Comparison of ENCODE assay signal across 21 cellular contexts in the genomic region with DNA sequence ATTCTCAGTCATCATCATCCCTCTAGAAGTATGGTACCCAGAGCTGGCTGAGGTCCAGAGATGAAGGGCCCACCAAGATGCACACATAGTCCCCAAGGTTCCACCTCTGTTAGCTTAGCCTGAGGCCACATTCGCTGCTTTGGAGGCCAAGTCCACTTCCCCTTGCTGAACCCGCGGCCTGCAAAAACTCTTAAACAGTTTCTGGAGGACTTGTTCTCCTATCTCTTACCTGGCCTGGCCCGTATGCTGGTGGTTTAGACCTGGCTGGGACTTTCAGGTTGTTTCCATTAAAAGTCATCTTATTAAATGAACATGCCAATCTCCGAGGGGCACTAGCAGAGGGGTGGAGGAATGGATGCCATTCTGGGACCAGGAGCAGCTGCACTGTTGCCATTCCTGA.
DNase-seq lines count a peak whose midpoint lies in the region; ATAC-seq lines count a peak whose summit lies in the region.
"Had no signal": no experiment of that assay in that cellular context is flagged by ENCODE, and none has a peak within 500 bp of the region (broad histone marks: within the 10 kb centered on the region; RNA-seq: fewer than 3 reads in every experiment).

No MANE protein-coding gene starts in this region.

- H3K4me3 ChIP-seq in right cardiac atrium (ENCODE audit: low read length): no peak overlapping the region
- H3K4me3 ChIP-seq in neuronal stem cell (ENCODE audit: low read length in 2 of 2): no peak overlapping the region
- H3K4me3 ChIP-seq: PC-9 had no signal

- H3K79me1 ChIP-seq in neuronal stem cell (ENCODE audit: low read depth, low read length): no peaks in the 10 kb centered on the region

- H2BK120ac ChIP-seq in neuronal stem cell (ENCODE audit: low read depth, low read length): no peak overlapping the region

- H4K91ac ChIP-seq in neuronal stem cell (ENCODE audit: low read depth, low read length, poor library complexity): no peak overlapping the region

- no peak overlapping the region for H2BK12ac ChIP-seq in neuronal stem cell (ENCODE audit: low read length)

- peaks cover 2% of the 10 kb centered on the region for H3K4me1 ChIP-seq in right cardiac atrium (ENCODE audit: control insufficient read depth, insufficient read depth, low read length)
- H3K4me1 ChIP-seq in neuronal stem cell (ENCODE audit: control insufficient read depth in 2 of 2, insufficient read depth in 1 of 2, low read depth in 1 of 2, low read length in 2 of 2): peaks cover 12 to 15% of the 10 kb centered on the region in 2 donors
- H3K4me1 ChIP-seq: Caco-2 had no signal

- H3K27me3 ChIP-seq in right cardiac atrium (ENCODE audit: control insufficient read depth, insufficient read depth): no peaks in the 10 kb centered on the region
- H3K27me3 ChIP-seq in neuronal stem cell (ENCODE audit: control insufficient read depth in 3 of 3, insufficient read depth in 3 of 3, low read depth in 1 of 3, low read length in 3 of 3): no peaks in the 10 kb centered on the region

- no peak overlapping the region for H2BK5ac ChIP-seq in neuronal stem cell (ENCODE audit: low read length)

- no peak for ATAC-seq in right cardiac atrium
- ATAC-seq in left cardiac atrium: no peak
- ATAC-seq in GM21423 (IDR thresholded peaks at IDR 0.05; ENCODE audit: unreplicated experiment): no peak
- ATAC-seq: CD8-positive, alpha-beta T cell had no signal

- H3K23ac ChIP-seq in neuronal stem cell (ENCODE audit: low read depth, low read length, poor library complexity): no peak overlapping the region

- DNase-seq in activated effector memory CD4-positive, alpha-beta T cell treated with anti-CD3 and anti-CD28 coated beads, Interleukin-2, amount 50 U/mL, for 16 hours: peak; percentile 19
- DNase-seq in activated effector memory CD4-positive, alpha-beta T cell treated with Interleukin-2 at 50 U/mL for 16 hours: no peak
- no peak for DNase-seq in right cardiac atrium
- no peak for DNase-seq in left cardiac atrium
- no peak for DNase-seq in neuronal stem cell (ENCODE audit: low spot score)
- DNase-seq in SHP77 treated with DMSO at 0.1 percent for 48 hours (lab: John Stamatoyannopoulos, UW): no peak
- DNase-seq: Caco-2; CD8-positive, alpha-beta T cell; HCEC 1CT; NCI-H1048; NCI-H1694; NCI-H2029 treated with DMSO at 0.1 percent for 48 hours; NCI-H2227 treated with DMSO at 0.1 percent for 48 hours; NCI-H526 treated with DMSO at 0.1 percent for 48 hours; PC-9; SIG-M5 had no signal

- no peak overlapping the region for H2BK15ac ChIP-seq in neuronal stem cell (ENCODE audit: low read length)

- no peak overlapping the region for H3K18ac ChIP-seq in neuronal stem cell (ENCODE audit: low read length)

- no peak overlapping the region for H3K4me2 ChIP-seq in neuronal stem cell (ENCODE audit: insufficient read depth, low read length, poor library complexity, severe bottlenecking)
- H3K4me2 ChIP-seq: PC-9 had no signal

- H2AK5ac ChIP-seq in neuronal stem cell (ENCODE audit: low read depth, low read length): peak overlapping the region; percentile 33

- H3K27ac ChIP-seq in right cardiac atrium (ENCODE audit: low read length) (peak overlapping the region; percentile 91), neuronal stem cell (replicated peaks; ENCODE audit: low read length) (no peak overlapping the region), temporal lobe (ENCODE audit: low read depth, low read length) (peak overlapping the region; percentile 45)
- H3K27ac ChIP-seq: 22Rv1, C4-2B, HL-60, PC-9 had no signal

- H3K9ac ChIP-seq in neuronal stem cell (ENCODE audit: low read depth, low read length, poor library complexity): no peak overlapping the region

- no peak overlapping the region for H4K8ac ChIP-seq in neuronal stem cell (ENCODE audit: low read depth, low read length)

- no peaks in the 10 kb centered on the region for H3K9me3 ChIP-seq in right cardiac atrium (ENCODE audit: control insufficient read depth, low read length)
- peaks cover 0 to 2% of the 10 kb centered on the region in 2 donors for H3K9me3 ChIP-seq in neuronal stem cell (replicated peaks in 1 of 2; ENCODE audit: control insufficient read depth in 2 of 2, insufficient read depth in 1 of 2, low read depth in 1 of 2, low read length in 2 of 2)
- H3K9me3 ChIP-seq: Caco-2 had no signal

- intact Hi-C loops in right cardiac atrium (cut with DNase I) (no loop called here), left cardiac atrium (cut with DNase I) (no loop called here)

- WGBS in right cardiac atrium: 97% methylated on average over 5 of the region's 5 CpGs
- no CpG with 5 or more reads among the region's 5 CpGs for WGBS in neuronal stem cell (ENCODE audit: extremely low coverage in 2 of 2, insufficient read length in 2 of 2, insufficient replicate concordance in 1 of 2), 2 donors

- no peak overlapping the region for H3K14ac ChIP-seq in neuronal stem cell (ENCODE audit: low read length)

- H3K4ac ChIP-seq in neuronal stem cell (ENCODE audit: low read length): no peak overlapping the region

- no peak overlapping the region for H2AFZ ChIP-seq in neuronal stem cell (ENCODE audit: low read length)
- H2AFZ ChIP-seq: PC-9 had no signal

- H3K36me3 ChIP-seq in neuronal stem cell (replicated peaks in 1 of 2; ENCODE audit: control insufficient read depth in 2 of 2, insufficient read depth in 2 of 2, low read length in 2 of 2): no peaks in the 10 kb centered on the region
